In the genomic region with DNA sequence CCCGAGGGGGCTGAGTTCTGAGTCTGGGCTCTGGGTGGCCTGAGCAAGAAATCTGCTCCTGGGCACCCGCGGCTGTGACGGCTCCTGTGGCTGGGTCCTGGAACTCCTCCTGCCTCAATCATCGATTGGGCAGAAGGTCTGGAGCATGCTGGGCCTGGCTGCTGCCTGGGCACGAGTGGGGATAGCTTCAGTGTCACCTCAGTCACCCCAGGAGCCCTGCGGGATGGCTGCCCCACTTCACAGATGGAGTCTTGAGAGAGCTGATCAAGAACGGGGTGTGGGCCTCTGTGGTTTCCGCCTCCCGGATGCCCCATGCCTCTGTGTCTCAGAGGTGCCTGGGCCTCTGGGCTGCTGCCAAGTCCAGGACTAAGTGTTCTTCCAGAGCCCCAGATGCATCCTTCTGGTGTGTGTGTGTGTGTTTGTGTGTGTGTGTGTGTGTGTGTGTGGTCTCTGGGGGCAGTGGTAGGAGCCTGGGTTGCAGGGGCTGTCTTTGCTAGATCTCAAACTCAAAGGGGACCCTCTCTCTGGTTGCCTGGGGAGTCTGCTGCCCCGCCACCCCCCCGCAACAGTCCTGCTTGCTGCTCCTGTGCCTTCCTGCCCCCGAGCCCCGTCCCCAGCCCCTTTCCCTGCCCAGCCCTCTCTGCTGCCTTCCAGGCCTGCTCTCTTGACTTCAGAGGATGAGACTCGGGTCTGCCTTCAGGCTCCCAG, we compare ENCODE assay signal across 8 cellular contexts.
DNase-seq lines count a peak whose midpoint lies in the region; ATAC-seq and TF ChIP-seq lines count a peak whose summit lies in the region.

No MANE protein-coding gene starts in this region.

- H3K4me3 ChIP-seq in MG63, result no peak overlapping the region

- in situ Hi-C loops in GM13976 (cut with MboI; ENCODE audit: low sequenced_read_pairs, unreplicated experiment), result no loop called here
- in situ Hi-C loops in ACHN (cut with HindIII; ENCODE audit: low pct_ligation_motif_present, low pct_unique_long_range_greater_than_20kb, low sequenced_read_pairs), result no loop called here

- no peaks in the 10 kb centered on the region for H3K27me3 ChIP-seq in MG63

- no peaks in the 10 kb centered on the region for H3K36me3 ChIP-seq in MG63

- ATAC-seq in GM21526 (IDR thresholded peaks at IDR 0.05; ENCODE audit: low FRiP score, unreplicated experiment) (no peak), HG03196 (IDR thresholded peaks at IDR 0.05; ENCODE audit: unreplicated experiment) (no peak)

- DNase-seq in GM13976 (ENCODE audit: low spot score) (peak; percentile 39), MG63 (no peak), ACHN (no peak)
- DNase-seq in activated CD4-positive, CD25-positive, alpha-beta regulatory T cell treated with anti-CD3 and anti-CD28 coated beads, Interleukin-2, amount 50 U/mL, for 72 hours, result peak; percentile 41
- peak; percentile 62 for DNase-seq in effector CD4-positive, alpha-beta T cell
- peak; percentile 31 for DNase-seq in stimulated activated CD4-positive, alpha-beta T cell treated with anti-CD3 and anti-CD28 coated beads, Interleukin-2, amount 100 ng/mL, for 4 hours (ENCODE audit: low read depth)

- no peak for TF ChIP-seq CTCF in GM13976 (IDR thresholded peaks at IDR 0.05; ENCODE audit: borderline replicate concordance, control extremely low read depth, extremely low read depth, insufficient read depth, missing control alignments)

- no peaks in the 10 kb centered on the region; the same call in 1 of the 2 replicates for H3K9me3 ChIP-seq in MG63

Comparison
In these comparisons a context has a peak if more than half of its experiments do, and no peak if none do; other contexts are left out.
1. DNase-seq: peak in GM13976 (single experiment), activated CD4-positive, CD25-positive, alpha-beta regulatory T cell treated with anti-CD3 and anti-CD28 coated beads, Interleukin-2, amount 50 U/mL, for 72 hours (single experiment), effector CD4-positive, alpha-beta T cell (single experiment) and stimulated activated CD4-positive, alpha-beta T cell treated with anti-CD3 and anti-CD28 coated beads, Interleukin-2, amount 100 ng/mL, for 4 hours (single experiment); none in MG63 (single experiment) and ACHN (single experiment).